ENCODE assay signal across 1 cellular context in genomic region chr1:27464926-27465325, GRCh38.
TF ChIP-seq lines count a peak whose summit lies in the region.

No MANE protein-coding gene starts in this region.

TF ChIP-seq in GM23338, 12 proteins besides CTCF, POLR2A, EP300 and RAD21:
- no peak for TF ChIP-seq ZNF462 (CRISPR knock-in tag; IDR thresholded peaks at IDR 0.05)
- TF ChIP-seq EZH2 (IDR thresholded peaks at IDR 0.05; ENCODE audit: low read depth, unreplicated experiment), result no peak
- no peak for TF ChIP-seq NANOG (IDR thresholded peaks at IDR 0.05; ENCODE audit: borderline replicate concordance)
- TF ChIP-seq, protein P1, sequence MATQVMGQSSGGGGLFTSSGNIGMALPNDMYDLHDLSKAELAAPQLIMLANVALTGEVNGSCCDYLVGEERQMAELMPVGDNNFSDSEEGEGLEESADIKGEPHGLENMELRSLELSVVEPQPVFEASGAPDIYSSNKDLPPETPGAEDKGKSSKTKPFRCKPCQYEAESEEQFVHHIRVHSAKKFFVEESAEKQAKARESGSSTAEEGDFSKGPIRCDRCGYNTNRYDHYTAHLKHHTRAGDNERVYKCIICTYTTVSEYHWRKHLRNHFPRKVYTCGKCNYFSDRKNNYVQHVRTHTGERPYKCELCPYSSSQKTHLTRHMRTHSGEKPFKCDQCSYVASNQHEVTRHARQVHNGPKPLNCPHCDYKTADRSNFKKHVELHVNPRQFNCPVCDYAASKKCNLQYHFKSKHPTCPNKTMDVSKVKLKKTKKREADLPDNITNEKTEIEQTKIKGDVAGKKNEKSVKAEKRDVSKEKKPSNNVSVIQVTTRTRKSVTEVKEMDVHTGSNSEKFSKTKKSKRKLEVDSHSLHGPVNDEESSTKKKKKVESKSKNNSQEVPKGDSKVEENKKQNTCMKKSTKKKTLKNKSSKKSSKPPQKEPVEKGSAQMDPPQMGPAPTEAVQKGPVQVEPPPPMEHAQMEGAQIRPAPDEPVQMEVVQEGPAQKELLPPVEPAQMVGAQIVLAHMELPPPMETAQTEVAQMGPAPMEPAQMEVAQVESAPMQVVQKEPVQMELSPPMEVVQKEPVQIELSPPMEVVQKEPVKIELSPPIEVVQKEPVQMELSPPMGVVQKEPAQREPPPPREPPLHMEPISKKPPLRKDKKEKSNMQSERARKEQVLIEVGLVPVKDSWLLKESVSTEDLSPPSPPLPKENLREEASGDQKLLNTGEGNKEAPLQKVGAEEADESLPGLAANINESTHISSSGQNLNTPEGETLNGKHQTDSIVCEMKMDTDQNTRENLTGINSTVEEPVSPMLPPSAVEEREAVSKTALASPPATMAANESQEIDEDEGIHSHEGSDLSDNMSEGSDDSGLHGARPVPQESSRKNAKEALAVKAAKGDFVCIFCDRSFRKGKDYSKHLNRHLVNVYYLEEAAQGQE (IDR thresholded peaks at IDR 0.05; ENCODE audit: unreplicated experiment), result no peak
- TF ChIP-seq, protein P2, sequence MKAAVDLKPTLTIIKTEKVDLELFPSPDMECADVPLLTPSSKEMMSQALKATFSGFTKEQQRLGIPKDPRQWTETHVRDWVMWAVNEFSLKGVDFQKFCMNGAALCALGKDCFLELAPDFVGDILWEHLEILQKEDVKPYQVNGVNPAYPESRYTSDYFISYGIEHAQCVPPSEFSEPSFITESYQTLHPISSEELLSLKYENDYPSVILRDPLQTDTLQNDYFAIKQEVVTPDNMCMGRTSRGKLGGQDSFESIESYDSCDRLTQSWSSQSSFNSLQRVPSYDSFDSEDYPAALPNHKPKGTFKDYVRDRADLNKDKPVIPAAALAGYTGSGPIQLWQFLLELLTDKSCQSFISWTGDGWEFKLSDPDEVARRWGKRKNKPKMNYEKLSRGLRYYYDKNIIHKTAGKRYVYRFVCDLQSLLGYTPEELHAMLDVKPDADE (IDR thresholded peaks at IDR 0.05), result no peak
- TF ChIP-seq JUNB (IDR thresholded peaks at IDR 0.05; ENCODE audit: unreplicated experiment), result no peak
